28 cellular contexts compared by ENCODE assay signal in genomic region chr4:112592717-112593116, GRCh38.
"Had no signal": no experiment of that assay in that cellular context is flagged by ENCODE, and none has a peak within 500 bp of the region (broad histone marks: within the 10 kb centered on the region; RNA-seq: fewer than 3 reads in every experiment).

No MANE protein-coding gene starts in this region.

- H3K36me3 ChIP-seq: stomach, suprapubic skin, thoracic aorta, thyroid gland, tibial artery, transverse colon, upper lobe of left lung, upper lobe of right lung, uterus, vagina had no signal

- H3K9me3 ChIP-seq: stomach, suprapubic skin, testis, thoracic aorta, thyroid gland, transverse colon, upper lobe of left lung, upper lobe of right lung, uterus, vagina had no signal

- DNase-seq: stimulated activated CD4-positive, alpha-beta T cell treated with anti-CD3 and anti-CD28 coated beads, Interleukin-2, amount 100 ng/mL, for 48 hours; stimulated activated CD4-positive, alpha-beta T cell treated with anti-CD3 and anti-CD28 coated beads, Interleukin-4, amount 100 ng/mL, for 1 hour; stimulated activated CD4-positive, alpha-beta T cell treated with anti-CD3 and anti-CD28 coated beads, Interleukin-4, amount 100 ng/mL, for 24 hours; stimulated activated CD4-positive, alpha-beta T cell treated with anti-CD3 and anti-CD28 coated beads, Interleukin-4, amount 100 ng/mL, for 4 hours; stimulated activated CD8-positive, alpha-beta memory T cell treated with anti-CD3 and anti-CD28 coated beads, Interleukin-4, amount 100 ng/mL, for 48 hours; stimulated activated naive B cell treated with anti-CD40 and anti-IgM and Interleukin-4, amounts not matched to agents 10 μg/mL and 1 μg/mL and 100 μg/mL, for 72 hours; stimulated activated naive CD4-positive, alpha-beta T cell; stimulated activated naive CD4-positive, alpha-beta T cell treated with Interleukin-2 at 50 U/mL for 16 hours; stimulated activated naive CD8-positive, alpha-beta T cell treated with anti-CD3 and anti-CD28 coated beads, Interleukin-15, amount 100 ng/mL, for 72 hours; stimulated activated naive CD8-positive, alpha-beta T cell treated with anti-CD3 and anti-CD28 coated beads, Interleukin-15, Interleukin-2, amounts not matched to agents 100 U/mL and 50 U/mL, for 24 hours; stomach; substantia nigra; testis; thyroid gland; tibial artery; transverse colon; upper lobe of left lung; upper lobe of right lung; uterus had no signal

- ATAC-seq: stimulated activated effector memory CD8-positive, alpha-beta T cell treated with anti-CD3 and anti-CD28 coated beads, Interleukin-12 subunit alpha, Interleukin-12 subunit beta, amount 100 ng/mL, for 72 hours; stimulated activated memory B cell treated with anti-CD40 and anti-IgM and Interleukin-4, amounts not matched to agents 10 μg/mL and 1 μg/mL and 100 μg/mL, for 72 hours; stimulated activated naive CD8-positive, alpha-beta T cell treated with anti-CD3 and anti-CD28 coated beads, Interleukin-15, amount 100 ng/mL, for 72 hours; stimulated activated naive CD8-positive, alpha-beta T cell treated with anti-CD3 and anti-CD28 coated beads, Interleukin-15, Interleukin-2, amounts not matched to agents 100 U/mL and 50 U/mL, for 24 hours; upper lobe of right lung had no signal

- H3K27ac Mint-ChIP-seq: stimulated activated effector memory CD8-positive, alpha-beta T cell treated with anti-CD3 and anti-CD28 coated beads, Interleukin-12 subunit alpha, Interleukin-12 subunit beta, amount 100 ng/mL, for 72 hours; stimulated activated memory B cell treated with anti-CD40 and anti-IgM and Interleukin-4, amounts not matched to agents 10 μg/mL and 1 μg/mL and 100 μg/mL, for 72 hours; stimulated activated naive B cell treated with anti-CD40 and anti-IgM and Interleukin-4, amounts not matched to agents 10 μg/mL and 1 μg/mL and 100 μg/mL, for 72 hours; stimulated activated naive CD8-positive, alpha-beta T cell treated with anti-CD3 and anti-CD28 coated beads, Interleukin-15, amount 100 ng/mL, for 72 hours; stimulated activated naive CD8-positive, alpha-beta T cell treated with anti-CD3 and anti-CD28 coated beads, Interleukin-15, Interleukin-2, amounts not matched to agents 100 ng/mL and 50 ng/mL, for 24 hours; type B pancreatic cell had no signal

- H3K27me3 ChIP-seq: stomach, suprapubic skin, testis, thyroid gland, tibial artery, tibial nerve, transverse colon, upper lobe of left lung, upper lobe of right lung, uterus, vagina had no signal

- FAIRE-seq: urothelium cell line had no signal

- H3K4me3 ChIP-seq: stomach, suprapubic skin, testis, thoracic aorta, thyroid gland, tibial artery, tibial nerve, transverse colon, upper lobe of left lung, upper lobe of right lung, uterus, vagina had no signal

- H3K27me3 Mint-ChIP-seq: stimulated activated memory B cell treated with anti-CD40 and anti-IgM and Interleukin-4, amounts not matched to agents 10 μg/mL and 1 μg/mL and 100 μg/mL, for 72 hours; stimulated activated naive B cell treated with anti-CD40 and anti-IgM and Interleukin-4, amounts not matched to agents 10 μg/mL and 1 μg/mL and 100 μg/mL, for 72 hours; stimulated activated naive CD8-positive, alpha-beta T cell treated with anti-CD3 and anti-CD28 coated beads, Interleukin-15, amount 100 ng/mL, for 72 hours; stimulated activated naive CD8-positive, alpha-beta T cell treated with anti-CD3 and anti-CD28 coated beads, Interleukin-15, Interleukin-2, amounts not matched to agents 100 ng/mL and 50 ng/mL, for 24 hours; type B pancreatic cell had no signal

- H3K4me3 Mint-ChIP-seq: stimulated activated effector memory CD8-positive, alpha-beta T cell treated with anti-CD3 and anti-CD28 coated beads, Interleukin-12 subunit alpha, Interleukin-12 subunit beta, amount 100 ng/mL, for 72 hours; stimulated activated memory B cell treated with anti-CD40 and anti-IgM and Interleukin-4, amounts not matched to agents 10 μg/mL and 1 μg/mL and 100 μg/mL, for 72 hours; stimulated activated naive B cell treated with anti-CD40 and anti-IgM and Interleukin-4, amounts not matched to agents 10 μg/mL and 1 μg/mL and 100 μg/mL, for 72 hours; stimulated activated naive CD8-positive, alpha-beta T cell treated with anti-CD3 and anti-CD28 coated beads, Interleukin-15, amount 100 ng/mL, for 72 hours; stimulated activated naive CD8-positive, alpha-beta T cell treated with anti-CD3 and anti-CD28 coated beads, Interleukin-15, Interleukin-2, amounts not matched to agents 100 ng/mL and 50 ng/mL, for 24 hours; type B pancreatic cell had no signal

- H3K4me1 ChIP-seq: stomach, suprapubic skin, testis, thyroid gland, tibial artery, tibial nerve, transverse colon, upper lobe of left lung, upper lobe of right lung, uterus, vagina had no signal

- H3K4me1 Mint-ChIP-seq: stimulated activated effector memory CD8-positive, alpha-beta T cell treated with anti-CD3 and anti-CD28 coated beads, Interleukin-12 subunit alpha, Interleukin-12 subunit beta, amount 100 ng/mL, for 72 hours had no signal

- H3K27ac ChIP-seq: stomach, suprapubic skin, testis, thoracic aorta, thyroid gland, tibial artery, tibial nerve, transverse colon, upper lobe of left lung, upper lobe of right lung, uterus, vagina had no signal

- H3K9me3 Mint-ChIP-seq: stimulated activated naive CD8-positive, alpha-beta T cell treated with anti-CD3 and anti-CD28 coated beads, Interleukin-15, Interleukin-2, amounts not matched to agents 100 ng/mL and 50 ng/mL, for 24 hours; type B pancreatic cell had no signal
